Comparison of ENCODE assay signal across 1 cellular context in genomic region chr7:117202511-117202910, GRCh38.
TF ChIP-seq lines count a peak whose summit lies in the region.

No MANE protein-coding gene starts in this region.

TF ChIP-seq in HEK293T, 16 proteins besides CTCF, POLR2A, EP300 and RAD21 (continued from another document):
- TF ChIP-seq FOXM1 (IDR thresholded peaks at IDR 0.05; ENCODE audit: borderline replicate concordance), result no peak
- TF ChIP-seq FOXA1 (IDR thresholded peaks at IDR 0.05), result no peak
- TF ChIP-seq BHLHE40 (IDR thresholded peaks at IDR 0.05; ENCODE audit: borderline replicate concordance), result no peak
- no peak for TF ChIP-seq LEF1 (IDR thresholded peaks at IDR 0.05; ENCODE audit: borderline replicate concordance)
- no peak for TF ChIP-seq SUZ12 (IDR thresholded peaks at IDR 0.05)
- no peak for TF ChIP-seq TARDBP (IDR thresholded peaks at IDR 0.05)
- TF ChIP-seq CTBP1 (IDR thresholded peaks at IDR 0.05; ENCODE audit: borderline replicate concordance), result no peak
- no peak for TF ChIP-seq SP1 (IDR thresholded peaks at IDR 0.05)
- no peak for TF ChIP-seq L3MBTL2 (conservative IDR thresholded peaks at IDR 0.05)
- no peak for TF ChIP-seq HDGF (IDR thresholded peaks at IDR 0.05; ENCODE audit: borderline replicate concordance)
- TF ChIP-seq FOXK2 (IDR thresholded peaks at IDR 0.05), result no peak
